Comparison of ENCODE assay signal across 11 cellular contexts in genomic region chr6:131314838-131315237, GRCh38.
"Had no signal": no experiment of that assay in that cellular context is flagged by ENCODE, and none has a peak within 500 bp of the region (broad histone marks: within the 10 kb centered on the region; RNA-seq: fewer than 3 reads in every experiment).

No MANE protein-coding gene starts in this region.

- ATAC-seq: GM23338, HCT116 had no signal

- H3K4me2 ChIP-seq: GM23338 had no signal

- H3K4me3 ChIP-seq: GM23248, GM23338, HAP-1 had no signal

- H3K9me3 ChIP-seq: HAP-1 had no signal

- H3K9ac ChIP-seq: GM23248 had no signal

- H3K4me3 Mint-ChIP-seq: GM23338, H9, HFFc6 had no signal

- FAIRE-seq: H1, H54 had no signal

- H3K36me3 ChIP-seq: HAP-1 had no signal

- H2AFZ ChIP-seq: GM23248, GM23338 had no signal

- H3K4me1 ChIP-seq: HAP-1 had no signal

- H3K27ac Mint-ChIP-seq: GM23338, H9, HFFc6 had no signal

- H3K27ac ChIP-seq: GM23248 had no signal

- H3K4me1 Mint-ChIP-seq: GM23338 had no signal

- DNase-seq: GM23248, GOT3, H7, H9, HCEC 1CT, HFFc6 had no signal
